Comparison of ENCODE assay signal across 1 cellular context in genomic region chr2:162070228-162070918, GRCh38.
TF ChIP-seq lines count a peak whose summit lies in the region.

No MANE protein-coding gene starts in this region.

TF ChIP-seq in HEK293T, 16 proteins besides CTCF, POLR2A, EP300 and RAD21 (continued from another document):
- TF ChIP-seq LEF1 (IDR thresholded peaks at IDR 0.05; ENCODE audit: borderline replicate concordance) (no peak), FOXK2 (IDR thresholded peaks at IDR 0.05) (no peak), ELF4 (IDR thresholded peaks at IDR 0.05) (no peak), FOXM1 (IDR thresholded peaks at IDR 0.05; ENCODE audit: borderline replicate concordance) (no peak), TARDBP (IDR thresholded peaks at IDR 0.05) (no peak), SP1 (IDR thresholded peaks at IDR 0.05) (no peak), ZNF384 (IDR thresholded peaks at IDR 0.05) (no peak), HDGF (IDR thresholded peaks at IDR 0.05; ENCODE audit: borderline replicate concordance) (no peak), BHLHE40 (IDR thresholded peaks at IDR 0.05; ENCODE audit: borderline replicate concordance) (no peak)
